8 cellular contexts compared by ENCODE assay signal in the genomic region with DNA sequence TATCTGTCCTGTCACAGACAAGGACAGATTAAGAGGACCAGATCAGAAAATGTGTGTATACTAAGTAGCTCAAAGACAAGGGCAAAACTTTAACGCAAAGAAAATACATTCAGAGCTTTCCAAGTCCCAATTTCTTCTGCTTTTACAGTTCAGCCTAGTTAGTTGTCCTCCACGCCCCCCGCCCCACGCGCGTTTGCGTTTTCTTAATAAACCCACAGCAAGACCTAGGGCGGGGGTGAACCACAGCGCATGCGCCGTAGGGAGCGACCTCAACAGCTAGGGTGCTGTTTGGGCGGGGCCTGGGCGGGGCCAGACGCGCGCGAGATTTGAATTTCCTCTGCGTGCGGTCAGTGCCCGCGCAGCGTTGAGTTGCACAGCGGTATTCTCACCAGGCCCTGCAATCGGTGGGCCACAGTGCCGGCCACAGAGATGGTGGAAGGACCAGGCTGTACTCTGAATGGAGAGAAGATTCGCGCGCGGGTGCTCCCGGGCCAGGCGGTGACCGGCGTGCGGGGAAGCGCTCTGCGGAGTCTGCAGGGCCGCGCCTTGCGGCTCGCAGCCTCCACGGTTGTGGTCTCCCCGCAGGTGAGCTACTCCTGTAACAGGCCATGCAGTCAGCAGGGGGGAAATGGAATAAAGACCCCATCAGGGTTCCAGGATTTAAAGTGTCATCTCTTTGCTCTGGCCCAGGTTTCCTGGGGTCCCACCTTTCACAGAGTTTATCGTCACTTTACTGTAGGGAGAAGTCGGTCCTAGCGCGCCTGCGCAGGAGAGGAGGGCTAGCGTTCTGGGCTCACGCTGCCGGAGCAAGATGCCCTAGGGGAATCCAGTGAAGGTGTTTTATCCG. TPM values are rescaled to one million over a fixed set of nuclear protein-coding genes. Genes with fewer than 3 reads are reported as not detected.
DNase-seq lines count a peak whose midpoint lies in the region; ATAC-seq, FAIRE-seq and TF ChIP-seq lines count a peak whose summit lies in the region.

A gene with protein sequence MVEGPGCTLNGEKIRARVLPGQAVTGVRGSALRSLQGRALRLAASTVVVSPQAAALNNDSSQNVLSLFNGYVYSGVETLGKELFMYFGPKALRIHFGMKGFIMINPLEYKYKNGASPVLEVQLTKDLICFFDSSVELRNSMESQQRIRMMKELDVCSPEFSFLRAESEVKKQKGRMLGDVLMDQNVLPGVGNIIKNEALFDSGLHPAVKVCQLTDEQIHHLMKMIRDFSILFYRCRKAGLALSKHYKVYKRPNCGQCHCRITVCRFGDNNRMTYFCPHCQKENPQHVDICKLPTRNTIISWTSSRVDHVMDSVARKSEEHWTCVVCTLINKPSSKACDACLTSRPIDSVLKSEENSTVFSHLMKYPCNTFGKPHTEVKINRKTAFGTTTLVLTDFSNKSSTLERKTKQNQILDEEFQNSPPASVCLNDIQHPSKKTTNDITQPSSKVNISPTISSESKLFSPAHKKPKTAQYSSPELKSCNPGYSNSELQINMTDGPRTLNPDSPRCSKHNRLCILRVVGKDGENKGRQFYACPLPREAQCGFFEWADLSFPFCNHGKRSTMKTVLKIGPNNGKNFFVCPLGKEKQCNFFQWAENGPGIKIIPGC (plus strand): TSS at position 350 of the 847 bp plus-strand sequence. CDS start 80 bp downstream, at position 430.

- no peak for TF ChIP-seq POLR2A in gastroesophageal sphincter (IDR thresholded peaks at IDR 0.05)

- DNase-seq in HAP-1 (ENCODE audit: low spot score in 2 of 2): peak; percentile 84 to 97
- DNase-seq in MG63: peak; percentile 100
- DNase-seq in SIG-M5 (lab: John Stamatoyannopoulos, UW): peak; percentile 50
- peak; percentile 83 for DNase-seq in activated gamma-delta T cell (lab: John Stamatoyannopoulos, UW)
- DNase-seq in non-pigmented ciliary epithelial cell (ENCODE audit: low read depth): peak; percentile 47
- DNase-seq in superior temporal gyrus (ENCODE audit: extremely low spot score): peak; percentile 89

- peak; percentile 77 for FAIRE-seq in G401.6 (lab: Jason Lieb, UNC)

- TF ChIP-seq EP300 in gastroesophageal sphincter (IDR thresholded peaks at IDR 0.05): no peak

- no peak for TF ChIP-seq CTCF in gastroesophageal sphincter (IDR thresholded peaks at IDR 0.05)

- H3K36me3 ChIP-seq in HAP-1 (replicated peaks) (peaks cover 8% of the 10 kb centered on the region; the same call in 1 of the 2 replicates), MG63 (peaks cover 33% of the 10 kb centered on the region), gastroesophageal sphincter (no peaks in the 10 kb centered on the region)

- H3K27ac ChIP-seq in gastroesophageal sphincter: peak within 1 kb of the TSS in 1 of 4 donors; percentile 42

- 0 to 1% methylated on average over 13 to 16 of the region's 52 CpGs for WGBS in gastroesophageal sphincter (ENCODE audit: low coverage in 1 of 2), 2 donors

- ATAC-seq in gastroesophageal sphincter: peak; percentile 82

- no peaks in the 10 kb centered on the region for H3K27me3 ChIP-seq in HAP-1 (ENCODE audit: low read depth)
- H3K27me3 ChIP-seq in MG63: no peaks in the 10 kb centered on the region
- no peaks in the 10 kb centered on the region for H3K27me3 ChIP-seq in gastroesophageal sphincter

- in situ Hi-C loops in HAP-1 (cut with MboI; ENCODE audit: low sequenced_read_pairs): no loop called here

- H3K4me3 ChIP-seq in HAP-1 (peak within 1 kb of the TSS; percentile 75), MG63 (peak within 1 kb of the TSS; percentile 79), gastroesophageal sphincter (peak within 1 kb of the TSS; percentile 29 to 57)

- H3K9me3 ChIP-seq in HAP-1 (no peaks in the 10 kb centered on the region), MG63 (no peaks in the 10 kb centered on the region), gastroesophageal sphincter (no peaks in the 10 kb centered on the region)

- H3K4me1 ChIP-seq in HAP-1: peaks cover 7% of the 10 kb centered on the region; the same call in 1 of the 2 replicates
- H3K4me1 ChIP-seq in gastroesophageal sphincter: peaks cover 0 to 8% (median 4%) of the 10 kb centered on the region in 3 donors

RNA-seq across cellular contexts. Expression of the gene that starts here (rescaled TPM):
- 36.3 and 41.0 TPM in 2 replicates for total RNA-seq in MG63 (2014; rRNA removed; shearing (Covaris generic); ENCODE audit: low replicate concordance)
- total RNA-seq in gastroesophageal sphincter: under 1 TPM in 1 of 4 donors, not detected in 3; 0.57 TPM

Comparison
In these comparisons a context has a peak if more than half of its experiments do, and no peak if none do; other contexts are left out.
1. RNA of the gene that starts here (total RNA-seq): 36.3 to 41.0 TPM in MG63; 0.57 TPM in gastroesophageal sphincter; every median in the first group is over 10 times any median in the second.
2. Peak in ATAC-seq and H3K4me3 ChIP-seq in gastroesophageal sphincter; RNA of the gene not detected or under 1 TPM.
3. DNase-seq: peak in every context shown above with its lines; median percentile 100 in MG63; 90 in HAP-1; 89 in superior temporal gyrus; 83 in activated gamma-delta T cell; 50 in SIG-M5; 47 in non-pigmented ciliary epithelial cell.
4. Peak in every context shown above with its lines, with median percentiles within 50 percentile points of each other: H3K4me3 ChIP-seq.